ENCODE assay signal across 11 cellular contexts in genomic region chr15:67119238-67119846, GRCh38. TPM values are rescaled to one million over a fixed set of nuclear protein-coding genes. Genes with fewer than 3 reads are reported as not detected.
DNase-seq lines count a peak whose midpoint lies in the region; ATAC-seq, FAIRE-seq and TF ChIP-seq lines count a peak whose summit lies in the region.
"Had no signal": no experiment of that assay in that cellular context is flagged by ENCODE, and none has a peak within 500 bp of the region (broad histone marks: within the 10 kb centered on the region; RNA-seq: fewer than 3 reads in every experiment).

No MANE protein-coding gene starts in this region.

- no peaks in the 10 kb centered on the region for H3K9me3 Mint-ChIP-seq in Calu3 (ENCODE audit: low read depth, unreplicated experiment)
- H3K9me3 Mint-ChIP-seq in activated B cell treated with CpG ODN at 0.5 μM for 24 hours, result no peaks in the 10 kb centered on the region

- H3K4me1 Mint-ChIP-seq in Calu3 (ENCODE audit: low read depth, unreplicated experiment) (peaks cover 88% of the 10 kb centered on the region), activated B cell treated with CpG ODN at 0.5 μM for 24 hours (peaks cover 97% of the 10 kb centered on the region)

- ATAC-seq in activated B cell treated with CpG ODN at 0.5 μM for 24 hours (ENCODE audit: low read depth), result no peak
- no peak for ATAC-seq in GM19324 (IDR thresholded peaks at IDR 0.05; ENCODE audit: low FRiP score, unreplicated experiment)
- no peak for ATAC-seq in HG02571 (IDR thresholded peaks at IDR 0.05; ENCODE audit: unreplicated experiment)

- no peaks in the 10 kb centered on the region for H3K27me3 Mint-ChIP-seq in Calu3 (ENCODE audit: unreplicated experiment)
- no peaks in the 10 kb centered on the region for H3K27me3 Mint-ChIP-seq in activated B cell treated with CpG ODN at 0.5 μM for 24 hours

- H3K27ac Mint-ChIP-seq in Calu3 (ENCODE audit: unreplicated experiment) (peak overlapping the region; percentile 80), activated B cell treated with CpG ODN at 0.5 μM for 24 hours (peak overlapping the region; percentile 94)

- POLR2A ChIA-PET in activated B cell treated with CpG ODN at 0.5 μM for 24 hours (lab: Charles Lee), result interaction anchor here (0.5 to 28.6 kb wide), 6 partner anchors 10 to 665 kb away, joined by 3 to 1703 read pairs (median 51); partner anchors contain the start of gene SMAD3

- H3K27ac ChIP-seq in esophagus squamous epithelium, result peak overlapping the region; percentile 90 to 98 (median 92)
- peak overlapping the region; percentile 64 to 96 for H3K27ac ChIP-seq in small intestine (ENCODE audit: low read depth in 1 of 2, low read length in 1 of 2)

- WGBS in esophagus squamous epithelium, 2 donors, result 93 to 95% methylated on average over 5 to 6 of the region's 6 CpGs
- 90 to 95% (median 93%) methylated on average over 6 of the region's 6 CpGs for WGBS in small intestine, 3 donors

- DNase-seq in Calu3 (no peak), activated B cell treated with CpG ODN at 0.5 μM for 24 hours (no peak), esophagus squamous epithelium (lab: John Stamatoyannopoulos, UW) (no peak), small intestine (no peak), SHP77 (lab: John Stamatoyannopoulos, UW) (no peak)
- DNase-seq: cortex of kidney; hippocampal formation; NCI-H69; stimulated activated CD4-positive, alpha-beta T cell treated with anti-CD3 and anti-CD28 coated beads, Interleukin-2, amount 100 ng/mL, for 24 hours had no signal

- H3K4me3 ChIP-seq in esophagus squamous epithelium, result no peak overlapping the region
- H3K4me3 ChIP-seq in small intestine (ENCODE audit: low read depth in 1 of 2, low read length in 2 of 2), result no peak overlapping the region

- no peaks in the 10 kb centered on the region for H3K9me3 ChIP-seq in esophagus squamous epithelium
- no peaks in the 10 kb centered on the region for H3K9me3 ChIP-seq in small intestine (ENCODE audit: control insufficient read depth, low read depth)

- no peak for FAIRE-seq in small intestine (lab: Jason Lieb, UNC)

- no peaks in the 10 kb centered on the region for H3K36me3 ChIP-seq in esophagus squamous epithelium
- no peaks in the 10 kb centered on the region for H3K36me3 ChIP-seq in small intestine (ENCODE audit: control insufficient read depth in 2 of 2, insufficient read depth in 2 of 2, low read length in 2 of 2)

- H3K4me1 ChIP-seq in esophagus squamous epithelium, result peaks cover 58 to 100% (median 88%) of the 10 kb centered on the region in 3 donors
- peaks cover 38 to 59% of the 10 kb centered on the region in 2 donors for H3K4me1 ChIP-seq in small intestine (ENCODE audit: control insufficient read depth in 2 of 2, insufficient read depth in 1 of 2, low read depth in 1 of 2, low read length in 1 of 2)

- no peak for TF ChIP-seq POLR2A in esophagus squamous epithelium (IDR thresholded peaks at IDR 0.05)

- H3K27me3 ChIP-seq in esophagus squamous epithelium (no peaks in the 10 kb centered on the region), small intestine (ENCODE audit: control insufficient read depth in 2 of 2, insufficient read depth in 2 of 2, low read length in 2 of 2) (no peaks in the 10 kb centered on the region)

- CTCF ChIA-PET in Calu3 (lab: Charles Lee) (interaction anchor here (1.2 kb wide), 2 partner anchors 13 to 15 kb away, joined by 3 read pairs; no protein-coding TSS in a partner anchor), activated B cell treated with CpG ODN at 0.5 μM for 24 hours (lab: Charles Lee) (interaction anchor here (1.5 to 2.1 kb wide), 4 partner anchors 38 to 173 kb away, joined by 4 to 7 read pairs (median 6); partner anchors contain the start of gene SMAD3)

- intact Hi-C loops in Calu3 (cut with micrococcal nuclease; ENCODE audit: unreplicated experiment), result no loop called here
- intact Hi-C loops in activated B cell treated with CpG ODN at 0.5 μM for 24 hours (cut with micrococcal nuclease), result loop anchor here (10.0 kb wide), 1 partner anchor 1695 kb away; no protein-coding TSS in a partner anchor
- intact Hi-C loops in esophagus squamous epithelium (cut with DNase I), result no loop called here

- no TSS peak for BruUV-seq in Calu3 (replicated peaks; lab: Mats Ljungman, UMichigan)

- H3K36me3 Mint-ChIP-seq in Calu3 (ENCODE audit: insufficient read depth, unreplicated experiment), result peaks cover 84% of the 10 kb centered on the region
- H3K36me3 Mint-ChIP-seq in activated B cell treated with CpG ODN at 0.5 μM for 24 hours (ENCODE audit: low read depth), result peaks cover 7% of the 10 kb centered on the region

- no peak for TF ChIP-seq CTCF in Calu3 (IDR thresholded peaks at IDR 0.05; ENCODE audit: unreplicated experiment)
- TF ChIP-seq CTCF in activated B cell treated with CpG ODN at 0.5 μM for 24 hours (IDR thresholded peaks at IDR 0.05), result no peak
- no peak for TF ChIP-seq CTCF in esophagus squamous epithelium (IDR thresholded peaks at IDR 0.05)

- no peak overlapping the region for H3K4me3 Mint-ChIP-seq in Calu3 (ENCODE audit: low read depth, unreplicated experiment)
- H3K4me3 Mint-ChIP-seq in activated B cell treated with CpG ODN at 0.5 μM for 24 hours, result no peak overlapping the region

RNA-seq across cellular contexts. Expression of gene SMAD3, which starts 53.9 kb away (rescaled TPM):
- total RNA-seq in Calu3 (2022) (121 and 147 TPM in 2 replicates), activated B cell treated with CpG ODN at 0.5 μM for 24 hours (85.9 and 118 TPM in 2 replicates), esophagus squamous epithelium (100 to 1,000 TPM in 2 of 4 donors, 10 to 100 TPM in 2; 70.8 to 134 (median 105) TPM)
- 10 to 100 TPM; 11.6 to 17.0 (median 12.1) TPM for polyA plus RNA-seq in small intestine
